Comparison of ENCODE assay signal across 21 cellular contexts in the genomic region with DNA sequence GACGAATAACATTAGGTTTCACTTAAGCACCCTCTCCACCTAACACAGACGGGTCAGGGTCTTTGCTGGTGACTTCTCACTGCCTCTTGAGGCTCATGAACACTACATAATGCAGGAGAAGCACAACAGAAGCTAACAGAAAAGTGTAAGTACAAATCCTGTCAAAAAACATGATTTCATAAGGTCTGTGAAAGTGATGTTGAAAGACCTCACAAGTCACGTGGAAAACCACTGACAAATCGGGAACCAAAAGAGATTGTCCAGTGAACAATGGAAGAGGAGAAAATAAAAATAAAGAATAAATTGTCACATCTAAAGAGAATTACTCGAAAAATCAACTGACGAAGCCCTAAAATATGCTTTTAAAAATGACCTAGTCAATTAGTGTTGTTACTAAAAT. TPM values are rescaled to one million over a fixed set of nuclear protein-coding genes. Genes with fewer than 3 reads are reported as not detected.
DNase-seq lines count a peak whose midpoint lies in the region; ATAC-seq, FAIRE-seq and TF ChIP-seq lines count a peak whose summit lies in the region.
"Had no signal": no experiment of that assay in that cellular context is flagged by ENCODE, and none has a peak within 500 bp of the region (broad histone marks: within the 10 kb centered on the region; RNA-seq: fewer than 3 reads in every experiment).

No MANE protein-coding gene starts in this region.

- H4K91ac ChIP-seq in trophoblast cell (ENCODE audit: low read depth, low read length), result no peak overlapping the region

- H3K36me3 ChIP-seq in GM12878 (ENCODE audit: control insufficient read depth in 2 of 2, insufficient read depth in 2 of 2, low read length in 1 of 2) (peaks cover 32 to 45% of the 10 kb centered on the region in 2 experiments), trophoblast cell (ENCODE audit: control insufficient read depth in 1 of 2, insufficient read depth in 2 of 2, low read length in 2 of 2) (peaks cover 10 to 14% of the 10 kb centered on the region in 2 experiments)
- H3K36me3 ChIP-seq: brain microvascular endothelial cell had no signal

- no peaks in the 10 kb centered on the region for H3K27me3 ChIP-seq in GM12878 (replicated peaks in 1 of 2; ENCODE audit: control insufficient read depth in 2 of 2, insufficient read depth in 2 of 2, low read length in 1 of 2)
- no peaks in the 10 kb centered on the region for H3K27me3 ChIP-seq in trophoblast cell (ENCODE audit: insufficient read depth, low read length)
- H3K27me3 ChIP-seq: brain microvascular endothelial cell had no signal

- in situ Hi-C loops in GM12878 (cut with MboI), result no loop called here

- TF ChIP-seq RAD21 in GM12878 (IDR thresholded peaks at IDR 0.05; ENCODE audit: insufficient read depth, low read depth, low read length), result no peak

- H4K20me1 ChIP-seq in GM12878 (ENCODE audit: control insufficient read depth, insufficient read depth), result peaks cover 12% of the 10 kb centered on the region

- ATAC-seq in GM12878 (no peak), HG02884 (IDR thresholded peaks at IDR 0.05; ENCODE audit: unreplicated experiment) (no peak), omental fat pad (ENCODE audit: low FRiP score) (no peak)
- no peak for ATAC-seq in stimulated activated memory B cell treated with anti-CD40 and anti-IgM and Interleukin-4, amounts not matched to agents 10 μg/mL and 1 μg/mL and 100 μg/mL, for 72 hours

- H3K9ac ChIP-seq in GM12878 (ENCODE audit: control insufficient read depth, insufficient read depth, low read length) (no peak overlapping the region), trophoblast cell (ENCODE audit: low read length) (no peak overlapping the region)

- intact Hi-C loops in activated naive CD4-positive, alpha-beta T cell treated with anti-CD3 and anti-CD28 coated beads for 36 hours (cut with micrococcal nuclease), result loop anchor here (1.0 kb wide), 1 partner anchor 8 kb away; no protein-coding TSS in a partner anchor
- intact Hi-C loops in GM12878 (cut with micrococcal nuclease; ENCODE audit: unreplicated experiment), result no loop called here

- no peak for FAIRE-seq in GM12878 (lab: Jason Lieb, UNC)
- FAIRE-seq: frontal cortex, GM18507 had no signal

- no peaks in the 10 kb centered on the region for H3K27me3 Mint-ChIP-seq in activated naive CD4-positive, alpha-beta T cell treated with anti-CD3 and anti-CD28 coated beads for 36 hours (ENCODE audit: low read depth)
- H3K27me3 Mint-ChIP-seq in activated naive CD4-positive, alpha-beta T cell treated with anti-CD3 and anti-CD28 coated beads, Interleukin-2, amount 10 ng/mL, durations not matched to agents 7 days and 5 days, result no peaks in the 10 kb centered on the region
- no peaks in the 10 kb centered on the region for H3K27me3 Mint-ChIP-seq in stimulated activated memory B cell treated with anti-CD40 and anti-IgM and Interleukin-4, amounts not matched to agents 10 μg/mL and 1 μg/mL and 100 μg/mL, for 72 hours

- H3K79me2 ChIP-seq in GM12878 (ENCODE audit: control insufficient read depth, insufficient read depth, low read length), result peaks cover 23% of the 10 kb centered on the region
- no peaks in the 10 kb centered on the region for H3K79me2 ChIP-seq in trophoblast cell (ENCODE audit: control insufficient read depth, insufficient read depth, low read length, poor library complexity)

- TSS peak; percentile 21 for BruUV-seq in GM12878 (replicated peaks; lab: Mats Ljungman, UMichigan)

- H2BK12ac ChIP-seq in trophoblast cell (ENCODE audit: low read length), result no peak overlapping the region

- H2AFZ ChIP-seq in GM12878 (ENCODE audit: control insufficient read depth, low read depth, low read length), result no peak overlapping the region
- no peak overlapping the region for H2AFZ ChIP-seq in trophoblast cell (ENCODE audit: insufficient read depth, low read length, poor library complexity)

- H3K9me3 Mint-ChIP-seq in activated naive CD4-positive, alpha-beta T cell treated with anti-CD3 and anti-CD28 coated beads for 36 hours, result no peaks in the 10 kb centered on the region
- H3K9me3 Mint-ChIP-seq in activated naive CD4-positive, alpha-beta T cell treated with anti-CD3 and anti-CD28 coated beads, Interleukin-2, amount 10 ng/mL, durations not matched to agents 7 days and 5 days, result no peaks in the 10 kb centered on the region
- H3K9me3 Mint-ChIP-seq in stimulated activated memory B cell treated with anti-CD40 and anti-IgM and Interleukin-4, amounts not matched to agents 10 μg/mL and 1 μg/mL and 100 μg/mL, for 72 hours, result no peaks in the 10 kb centered on the region
- H3K9me3 Mint-ChIP-seq: mesothelial cell of epicardium had no signal

- CTCF ChIA-PET in activated naive CD4-positive, alpha-beta T cell treated with anti-CD3 and anti-CD28 coated beads for 36 hours (lab: Charles Lee), result interaction anchor here (0.9 to 1.5 kb wide), 2 partner anchors 19 to 203 kb away, joined by 3 to 4 read pairs; no protein-coding TSS in a partner anchor
- CTCF ChIA-PET in activated naive CD4-positive, alpha-beta T cell treated with anti-CD3 and anti-CD28 coated beads, Interleukin-2, amount 10 ng/mL, durations not matched to agents 7 days and 5 days (lab: Charles Lee), result interaction anchor here (1.2 kb wide), 1 partner anchor 108 kb away, joined by 3 read pairs; no protein-coding TSS in a partner anchor
- CTCF ChIA-PET in GM12878 (lab: Yijun Ruan, JAX), result interaction anchor here (6.7 kb wide), 1 partner anchor 50 kb away, joined by 40 read pairs; no protein-coding TSS in a partner anchor

- H4K12ac ChIP-seq in trophoblast cell (ENCODE audit: low read depth, low read length), result no peak overlapping the region

- no peak overlapping the region for H3K14ac ChIP-seq in trophoblast cell (ENCODE audit: low read length)

- RAD21 ChIA-PET in GM12878 (lab: Charles Lee; ENCODE audit: unreplicated experiment), result no interaction called here

- no peak overlapping the region for H3K4me3 Mint-ChIP-seq in activated naive CD4-positive, alpha-beta T cell treated with anti-CD3 and anti-CD28 coated beads for 36 hours
- H3K4me3 Mint-ChIP-seq in activated naive CD4-positive, alpha-beta T cell treated with anti-CD3 and anti-CD28 coated beads, Interleukin-2, amount 10 ng/mL, durations not matched to agents 7 days and 5 days, result no peak overlapping the region
- peak overlapping the region; percentile 41 for H3K4me3 Mint-ChIP-seq in stimulated activated memory B cell treated with anti-CD40 and anti-IgM and Interleukin-4, amounts not matched to agents 10 μg/mL and 1 μg/mL and 100 μg/mL, for 72 hours
- H3K4me3 Mint-ChIP-seq: mesothelial cell of epicardium had no signal

- TF ChIP-seq EP300 in GM12878 (IDR thresholded peaks at IDR 0.05; ENCODE audit: borderline replicate concordance in 1 of 2, control insufficient read depth in 1 of 2, low read depth in 2 of 2, low read length in 2 of 2), result no peak

- H3K4me3 ChIP-seq in GM12878 (no peak overlapping the region), trophoblast cell (ENCODE audit: low read depth, low read length) (no peak overlapping the region)

- no peak for TF ChIP-seq CTCF in GM12878 (IDR thresholded peaks at IDR 0.05 in 2 of 3, conservative IDR thresholded peaks at IDR 0.05 in 1 of 3; ENCODE audit: control insufficient read depth in 2 of 3, extremely low read depth in 1 of 3, insufficient read depth in 1 of 3, low read depth in 3 of 3, low read length in 3 of 3)
- no peak for TF ChIP-seq CTCF in omental fat pad (IDR thresholded peaks at IDR 0.05)

- peaks cover 34% of the 10 kb centered on the region for H3K36me3 Mint-ChIP-seq in activated naive CD4-positive, alpha-beta T cell treated with anti-CD3 and anti-CD28 coated beads for 36 hours (ENCODE audit: low read depth)
- peaks cover 64% of the 10 kb centered on the region for H3K36me3 Mint-ChIP-seq in activated naive CD4-positive, alpha-beta T cell treated with anti-CD3 and anti-CD28 coated beads, Interleukin-2, amount 10 ng/mL, durations not matched to agents 7 days and 5 days
- H3K36me3 Mint-ChIP-seq in stimulated activated memory B cell treated with anti-CD40 and anti-IgM and Interleukin-4, amounts not matched to agents 10 μg/mL and 1 μg/mL and 100 μg/mL, for 72 hours, result peaks cover 61% of the 10 kb centered on the region

- SMC1A ChIA-PET in GM12878 (lab: Charles Lee; ENCODE audit: uncharacterized antibody, unreplicated experiment), result interaction anchor here (1.2 kb wide), 1 partner anchor 49 kb away, joined by 3 read pairs; no protein-coding TSS in a partner anchor

- DNase-seq in activated naive CD4-positive, alpha-beta T cell treated with anti-CD3 and anti-CD28 coated beads for 36 hours, result no peak
- no peak for DNase-seq in activated naive CD4-positive, alpha-beta T cell treated with anti-CD3 and anti-CD28 coated beads, Interleukin-2, amount 10 ng/mL, durations not matched to agents 7 days and 5 days
- DNase-seq in SIG-M5 (lab: John Stamatoyannopoulos, UW), result peak; percentile 21
- no peak for DNase-seq in GM12878 (ENCODE audit: low read depth, low spot score)
- DNase-seq in trophoblast cell, result no peak
- no peak for DNase-seq in omental fat pad (ENCODE audit: low spot score)
- DNase-seq: brain microvascular endothelial cell; cortex of kidney; DND-41; GOT3; NCI-H146; NCI-H2171 treated with DMSO at 0.1 percent for 48 hours; NCI-H82; retina; stimulated activated CD4-positive, alpha-beta T cell treated with anti-CD3 and anti-CD28 coated beads, Interleukin-15, amount 100 ng/mL, for 24 hours had no signal

- H3K9me3 ChIP-seq in GM12878 (replicated peaks; ENCODE audit: control insufficient read depth, insufficient read depth, low read length), result no peaks in the 10 kb centered on the region
- H3K9me3 ChIP-seq in trophoblast cell (ENCODE audit: insufficient read depth, low read depth, low read length), result peaks cover 1% of the 10 kb centered on the region

- WGBS in GM12878 (ENCODE audit: insufficient coverage, insufficient replicate concordance, low lambda C conversion rate, missing lambda C conversion rate), result 65% methylated on average over 6 of the region's 6 CpGs
- no CpG with 5 or more reads among the region's 6 CpGs for WGBS in trophoblast cell (ENCODE audit: extremely low coverage, insufficient coverage, insufficient read length)

- H3K4me1 ChIP-seq in GM12878 (ENCODE audit: control insufficient read depth, insufficient read depth, low read length) (no peaks in the 10 kb centered on the region; the same call in 1 of the 2 replicates), trophoblast cell (ENCODE audit: control insufficient read depth in 1 of 2, insufficient read depth in 2 of 2, low read length in 2 of 2) (peaks cover 0 to 6% of the 10 kb centered on the region in 2 experiments)

- no peak overlapping the region for H3K4ac ChIP-seq in trophoblast cell (ENCODE audit: low read depth, low read length)

- POLR2A ChIA-PET in GM12878 (lab: Charles Lee), result no interaction called here

- H3K27ac Mint-ChIP-seq in activated naive CD4-positive, alpha-beta T cell treated with anti-CD3 and anti-CD28 coated beads for 36 hours, result peak overlapping the region; percentile 70
- H3K27ac Mint-ChIP-seq in activated naive CD4-positive, alpha-beta T cell treated with anti-CD3 and anti-CD28 coated beads, Interleukin-2, amount 10 ng/mL, durations not matched to agents 7 days and 5 days, result no peak overlapping the region
- peak overlapping the region; percentile 70 for H3K27ac Mint-ChIP-seq in stimulated activated memory B cell treated with anti-CD40 and anti-IgM and Interleukin-4, amounts not matched to agents 10 μg/mL and 1 μg/mL and 100 μg/mL, for 72 hours
- H3K27ac Mint-ChIP-seq: mesothelial cell of epicardium had no signal

- H3K4me2 ChIP-seq in GM12878 (ENCODE audit: control insufficient read depth, insufficient read depth) (no peak overlapping the region), trophoblast cell (ENCODE audit: low read length) (no peak overlapping the region)

- no peak overlapping the region for H3K18ac ChIP-seq in trophoblast cell (ENCODE audit: low read length)

- no peak overlapping the region for H4K8ac ChIP-seq in trophoblast cell (ENCODE audit: low read depth, low read length)

- no peak overlapping the region for H2BK5ac ChIP-seq in trophoblast cell (ENCODE audit: low read depth, low read length, poor library complexity)

- no peak overlapping the region for H2AK5ac ChIP-seq in trophoblast cell (ENCODE audit: low read length)

- H3K4me1 Mint-ChIP-seq in activated naive CD4-positive, alpha-beta T cell treated with anti-CD3 and anti-CD28 coated beads for 36 hours (ENCODE audit: low read depth), result peaks cover 50% of the 10 kb centered on the region
- H3K4me1 Mint-ChIP-seq in activated naive CD4-positive, alpha-beta T cell treated with anti-CD3 and anti-CD28 coated beads, Interleukin-2, amount 10 ng/mL, durations not matched to agents 7 days and 5 days, result peaks cover 61% of the 10 kb centered on the region
- H3K4me1 Mint-ChIP-seq in stimulated activated memory B cell treated with anti-CD40 and anti-IgM and Interleukin-4, amounts not matched to agents 10 μg/mL and 1 μg/mL and 100 μg/mL, for 72 hours, result peaks cover 79% of the 10 kb centered on the region
- H3K4me1 Mint-ChIP-seq: mesothelial cell of epicardium had no signal

- no peak for TF ChIP-seq POLR2A in GM12878 (IDR thresholded peaks at IDR 0.05; ENCODE audit: low read depth, low read length)

- H2BK120ac ChIP-seq in trophoblast cell (ENCODE audit: insufficient read depth, low read length, poor library complexity), result no peak overlapping the region

- H3K23ac ChIP-seq in trophoblast cell (ENCODE audit: low read length), result no peak overlapping the region

- H3K27ac ChIP-seq in GM12878 (ENCODE audit: control insufficient read depth, insufficient read depth) (no peak overlapping the region), trophoblast cell (ENCODE audit: low read depth, low read length) (no peak overlapping the region)
- H3K27ac ChIP-seq: brain microvascular endothelial cell, VCaP had no signal

- H3K79me1 ChIP-seq in trophoblast cell (ENCODE audit: low read length), result peaks cover 4% of the 10 kb centered on the region

RNA-seq across cellular contexts. Expression of a gene that starts 14.0 kb away (rescaled TPM):
- 10 to 100 TPM; 85.9 to 87.4 TPM for total RNA-seq in activated naive CD4-positive, alpha-beta T cell treated with anti-CD3 and anti-CD28 coated beads for 36 hours
- 168 and 195 TPM in 2 replicates for total RNA-seq in GM12878 (2013; cell fraction: nucleolus; rRNA removed)
- total RNA-seq in GM12878 (2014; rRNA removed) (96.0 and 98.5 TPM in 2 replicates), GM12878 (2014; rRNA removed; fragmentation: Illumina TruSeq; extraction: Trizol) (42.6 and 42.8 TPM in 2 replicates), GM12878 (2021) (114 and 117 TPM in 2 replicates), omental fat pad (10 to 100 TPM in 3 of 4 donors, 1 to 10 TPM in 1; 6.3 to 27.6 (median 13.1) TPM)
- 26.5 TPM for polyA plus RNA-seq in GM12878 (2011; ENCODE audit: low read depth)
- polyA plus RNA-seq in GM12878 (2011; rRNA removed) (13.6 and 27.4 TPM in 2 replicates), GM12878 (2014; fragmentation: Illumina TruSeq; extraction: Trizol) (20.8 and 48.3 TPM in 2 replicates), GM12878 (2014; fragmentation: Nextera tagmentation; extraction: Ambion mirVana) (1 to 10 TPM in 1 of 2 experiments, under 1 TPM in 1; 0.68 to 1.7 TPM), GM12878 (2014; rRNA removed) (47.9 and 59.7 TPM in 2 replicates), GM12878 (2016; fragmentation: Nextera tagmentation; extraction: Ambion mirVana) (10 to 100 TPM; 23.7 to 25.9 TPM)
- 29.5 and 30.9 TPM in 2 replicates for polyA plus RNA-seq in GM12878 (2011; cell fraction: cytosol; rRNA removed)
- 145 and 151 TPM in 2 replicates for polyA plus RNA-seq in GM12878 (2011; cell fraction: nucleus; rRNA removed)
- polyA plus RNA-seq in GM12878 (2012), result 55.8 and 60.1 TPM in 2 replicates
- polyA minus RNA-seq in GM12878 (2011; rRNA and poly(A)+ RNA removed), result 66.3 and 101 TPM in 2 replicates
- polyA minus RNA-seq in GM12878 (2011; cell fraction: cytosol; rRNA and poly(A)+ RNA removed), result 29.9 and 34.2 TPM in 2 replicates
- polyA minus RNA-seq in GM12878 (2011; cell fraction: nucleus; rRNA and poly(A)+ RNA removed), result 65.5 and 85.2 TPM in 2 replicates
- polyA plus RNA-seq in trophoblast cell (2013), result 18.6 and 18.8 TPM in 2 replicates
